Comparison of ENCODE assay signal across 8 cellular contexts in genomic region chr19:52028780-52029123, GRCh38. TPM values are rescaled to one million over a fixed set of nuclear protein-coding genes. Genes with fewer than 3 reads are reported as not detected.
DNase-seq lines count a peak whose midpoint lies in the region; ATAC-seq and TF ChIP-seq lines count a peak whose summit lies in the region.

No MANE protein-coding gene starts in this region.

- no peak for TF ChIP-seq CTCF in breast epithelium (IDR thresholded peaks at IDR 0.05)
- TF ChIP-seq CTCF in lung (IDR thresholded peaks at IDR 0.05; ENCODE audit: control extremely low read depth, extremely low read depth), result no peak
- TF ChIP-seq CTCF in uterus (IDR thresholded peaks at IDR 0.05), result no peak

- 16 to 20% methylated on average over 5 of the region's 5 CpGs for WGBS in lung, 2 donors

- peaks cover 9 to 16% (median 9%) of the 10 kb centered on the region in 3 donors for H3K4me1 Mint-ChIP-seq in IgD-negative memory B cell

- peak overlapping the region; percentile 74 for H2AFZ ChIP-seq in ACC112 (ENCODE audit: low read length, unreplicated experiment)

- no peaks in the 10 kb centered on the region for H3K27me3 ChIP-seq in ACC112 (ENCODE audit: insufficient read depth, low read length)
- no peaks in the 10 kb centered on the region for H3K27me3 ChIP-seq in breast epithelium
- no peaks in the 10 kb centered on the region for H3K27me3 ChIP-seq in lung (ENCODE audit: control insufficient read depth, insufficient read depth)
- H3K27me3 ChIP-seq in uterus, result no peaks in the 10 kb centered on the region

- DNase-seq in breast epithelium (ENCODE audit: low spot score in 2 of 2) (no peak), lung (ENCODE audit: low spot score) (no peak), uterus (no peak), OCI-M2 (lab: John Stamatoyannopoulos, UW; ENCODE audit: unreplicated experiment) (no peak)
- DNase-seq in stimulated activated CD4-positive, alpha-beta T cell treated with anti-CD3 and anti-CD28 coated beads, Interleukin-1b, Interleukin-23, amount 100 ng/mL, for 48 hours, result no peak

- peak overlapping the region; percentile 93 to 98 (median 96) for H3K4me3 Mint-ChIP-seq in IgD-negative memory B cell

- peaks cover 16% of the 10 kb centered on the region for H3K79me2 ChIP-seq in ACC112 (ENCODE audit: control insufficient read depth, insufficient read depth, low read length, unreplicated experiment)

- H3K4me1 ChIP-seq in ACC112 (ENCODE audit: control insufficient read depth, insufficient read depth, low read length, unreplicated experiment) (no peaks in the 10 kb centered on the region), breast epithelium (peaks cover 0 to 6% of the 10 kb centered on the region in 2 donors), lung (ENCODE audit: control insufficient read depth in 2 of 2, insufficient read depth in 2 of 2, low read length in 2 of 2) (peaks cover 2 to 6% of the 10 kb centered on the region in 2 donors), uterus (no peaks in the 10 kb centered on the region)

- TF ChIP-seq POLR2A in breast epithelium (IDR thresholded peaks at IDR 0.05) (no peak), uterus (IDR thresholded peaks at IDR 0.05) (no peak)

- ATAC-seq in GM19395 (IDR thresholded peaks at IDR 0.05; ENCODE audit: unreplicated experiment) (peak; percentile 26), lung (ENCODE audit: insufficient read depth, low FRiP score) (no peak)

- H3K9me3 ChIP-seq in breast epithelium (peaks cover 54 to 71% of the 10 kb centered on the region in 2 donors), lung (ENCODE audit: control insufficient read depth in 2 of 2, insufficient read depth in 1 of 2, low read length in 1 of 2) (peaks cover 15 to 26% of the 10 kb centered on the region in 2 donors), uterus (peaks cover 4 to 22% of the 10 kb centered on the region in 2 donors)

- no peaks in the 10 kb centered on the region for H3K27me3 Mint-ChIP-seq in IgD-negative memory B cell

- peak overlapping the region; percentile 97 for H3K4me3 ChIP-seq in ACC112 (ENCODE audit: low read depth, low read length)
- H3K4me3 ChIP-seq in breast epithelium, result peak overlapping the region; percentile 61 to 84 (median 75)
- peak overlapping the region; percentile 68 for H3K4me3 ChIP-seq in lung
- H3K4me3 ChIP-seq in uterus, result peak overlapping the region; percentile 67 to 91

- H3K36me3 Mint-ChIP-seq in IgD-negative memory B cell, result peaks cover 23% of the 10 kb centered on the region

- peak overlapping the region; percentile 96 to 98 (median 97) for H3K27ac Mint-ChIP-seq in IgD-negative memory B cell

- peak overlapping the region; percentile 83 for H3K27ac ChIP-seq in ACC112 (ENCODE audit: low read depth, low read length)
- H3K27ac ChIP-seq in breast epithelium, result peak overlapping the region; percentile 94 to 95
- peak overlapping the region; percentile 88 to 90 for H3K27ac ChIP-seq in lung (ENCODE audit: low read depth in 1 of 2, low read length in 1 of 2)
- peak overlapping the region; percentile 88 to 90 for H3K27ac ChIP-seq in uterus

- peaks cover 5 to 24% (median 17%) of the 10 kb centered on the region in 3 donors for H3K9me3 Mint-ChIP-seq in IgD-negative memory B cell

- H3K36me3 ChIP-seq in ACC112 (ENCODE audit: insufficient read depth, low read length), result peaks cover 40% of the 10 kb centered on the region
- peaks cover 11% of the 10 kb centered on the region for H3K36me3 ChIP-seq in breast epithelium
- peaks cover 12 to 23% of the 10 kb centered on the region in 2 donors for H3K36me3 ChIP-seq in lung (ENCODE audit: control insufficient read depth in 2 of 2, insufficient read depth in 2 of 2, low read length in 2 of 2)
- H3K36me3 ChIP-seq in uterus, result no peaks in the 10 kb centered on the region

- intact Hi-C loops in breast epithelium (cut with DNase I; ENCODE audit: low total_unique reads), result no loop called here
- intact Hi-C loops in uterus (cut with DNase I; ENCODE audit: low total_unique reads), result no loop called here

RNA-seq across cellular contexts. Expression of gene ZNF614, which starts 0.6 kb away (rescaled TPM):
- polyA plus RNA-seq in IgD-negative memory B cell, result 5.0 TPM
- total RNA-seq in breast epithelium, result 10 to 100 TPM in 1 of 3 donors, 1 to 10 TPM in 2; 5.6 to 13.6 (median 9.5) TPM
- 10 to 100 TPM in 1 of 2 donors, 1 to 10 TPM in 1; 6.7 to 15.1 TPM for total RNA-seq in lung
- polyA plus RNA-seq in lung, result 1 to 10 TPM; 3.0 to 3.6 TPM
- 10 to 100 TPM; 11.8 to 27.9 (median 13.7) TPM for total RNA-seq in uterus

RNA-seq across cellular contexts. Expression of gene ZNF432, which starts 19.9 kb away (rescaled TPM):
- polyA plus RNA-seq in IgD-negative memory B cell (4.4 TPM), lung (10 to 100 TPM in 1 of 2 donors, 1 to 10 TPM in 1; 2.8 to 14.9 TPM)
- total RNA-seq in breast epithelium (10 to 100 TPM; 12.0 to 19.3 (median 13.4) TPM), lung (10 to 100 TPM; 10.9 to 17.0 TPM), uterus (10 to 100 TPM in 3 of 4 donors, 1 to 10 TPM in 1; 9.7 to 41.8 (median 29.9) TPM)

RNA-seq across cellular contexts. Expression of gene ZNF615, which starts 20.7 kb away (rescaled TPM):
- polyA plus RNA-seq in IgD-negative memory B cell, result 8.4 TPM
- total RNA-seq in breast epithelium, result 10 to 100 TPM; 15.4 to 35.9 (median 27.2) TPM
- 10 to 100 TPM in 1 of 2 donors, 1 to 10 TPM in 1; 7.5 to 39.9 TPM for total RNA-seq in lung
- 1 to 10 TPM; 3.0 to 3.4 TPM for polyA plus RNA-seq in lung
- total RNA-seq in uterus, result 10 to 100 TPM in 2 of 4 donors, 1 to 10 TPM in 2; 9.7 to 35.9 (median 15.4) TPM

RNA-seq across cellular contexts. Expression of gene ZNF350, which starts 42.1 kb away (rescaled TPM):
- polyA plus RNA-seq in IgD-negative memory B cell (18.9 TPM), lung (1 to 10 TPM; 7.3 to 8.2 TPM)
- total RNA-seq in breast epithelium (10 to 100 TPM; 14.1 to 31.2 (median 14.4) TPM), lung (10 to 100 TPM in 1 of 2 donors, 1 to 10 TPM in 1; 8.7 to 14.4 TPM), uterus (10 to 100 TPM in 3 of 4 donors, 1 to 10 TPM in 1; 2.3 to 28.0 (median 15.1) TPM)
